10 cellular contexts compared by ENCODE assay signal in genomic region chr9:20015427-20015931, GRCh38.
DNase-seq lines count a peak whose midpoint lies in the region; ATAC-seq and TF ChIP-seq lines count a peak whose summit lies in the region.
"Had no signal": no experiment of that assay in that cellular context is flagged by ENCODE, and none has a peak within 500 bp of the region (broad histone marks: within the 10 kb centered on the region; RNA-seq: fewer than 3 reads in every experiment).

No MANE protein-coding gene starts in this region.

- TF ChIP-seq CTCF in OCI-LY7 (conservative IDR thresholded peaks at IDR 0.05; ENCODE audit: low read length) (no peak), neural progenitor cell (IDR thresholded peaks at IDR 0.05) (no peak), HFFc6 (IDR thresholded peaks at IDR 0.05) (no peak)

- ATAC-seq in HG02852 (IDR thresholded peaks at IDR 0.05; ENCODE audit: unreplicated experiment): peak; percentile 76
- ATAC-seq in left colon: no peak

- H3K4me1 Mint-ChIP-seq in activated naive CD4-positive, alpha-beta T cell treated with anti-CD3 and anti-CD28 coated beads, Interleukin-2, amount 10 ng/mL, durations not matched to agents 7 days and 5 days: peaks cover 36% of the 10 kb centered on the region
- no peaks in the 10 kb centered on the region for H3K4me1 Mint-ChIP-seq in neural progenitor cell
- H3K4me1 Mint-ChIP-seq in HFFc6 (ENCODE audit: low read depth): no peaks in the 10 kb centered on the region

- BruUV-seq in OCI-LY7 (replicated peaks; lab: Mats Ljungman, UMichigan): no TSS peak

- POLR2A ChIA-PET in OCI-LY7 (lab: Charles Lee): interaction anchor here (0.6 to 1.1 kb wide), 5 partner anchors 9 to 962 kb away, joined by 3 read pairs; no protein-coding TSS in a partner anchor

- no peaks in the 10 kb centered on the region for H3F3A ChIP-seq in neural progenitor cell (ENCODE audit: low read depth)

- DNase-seq in activated naive CD4-positive, alpha-beta T cell treated with anti-CD3 and anti-CD28 coated beads, Interleukin-2, amount 10 ng/mL, durations not matched to agents 7 days and 5 days: peak; percentile 34
- no peak for DNase-seq in activated naive CD4-positive, alpha-beta T cell (lab: John Stamatoyannopoulos, UW)
- DNase-seq in OCI-LY7 (ENCODE audit: low spot score) (peak; percentile 59), neural progenitor cell (ENCODE audit: low spot score) (no peak), HFFc6 (no peak), left colon (no peak)
- no peak for DNase-seq in stimulated activated CD4-positive, alpha-beta T cell treated with anti-CD3 and anti-CD28 coated beads, Interleukin-1b, Interleukin-23, amount 100 ng/mL, for 48 hours

- peak overlapping the region; percentile 90 for H3K27ac Mint-ChIP-seq in activated naive CD4-positive, alpha-beta T cell treated with anti-CD3 and anti-CD28 coated beads, Interleukin-2, amount 10 ng/mL, durations not matched to agents 7 days and 5 days
- H3K27ac Mint-ChIP-seq in neural progenitor cell: no peak overlapping the region
- no peak overlapping the region for H3K27ac Mint-ChIP-seq in HFFc6

- H3K9me3 ChIP-seq in OCI-LY7 (ENCODE audit: low read length) (0 out of 2 replicates have a peak, but pooled peaks cover 3% of the 10 kb centered on the region), neural progenitor cell (ENCODE audit: low read depth) (no peaks in the 10 kb centered on the region)
- H3K9me3 ChIP-seq: thoracic aorta had no signal

- H3K4me2 ChIP-seq in OCI-LY7 (ENCODE audit: low read length) (peak overlapping the region; percentile 17; the same call in 1 of the 2 replicates), neural progenitor cell (no peak overlapping the region)

- CTCF ChIA-PET in activated naive CD4-positive, alpha-beta T cell treated with anti-CD3 and anti-CD28 coated beads, Interleukin-2, amount 10 ng/mL, durations not matched to agents 7 days and 5 days (lab: Charles Lee): interaction anchor here (0.9 to 1.3 kb wide), 3 partner anchors 8 to 69 kb away, joined by 3 to 4 read pairs (median 3); no protein-coding TSS in a partner anchor
- CTCF ChIA-PET in OCI-LY7 (lab: Charles Lee; ENCODE audit: unreplicated experiment): no interaction called here

- H3K4me1 ChIP-seq in OCI-LY7 (ENCODE audit: insufficient read depth, low read length, poor library complexity, severe bottlenecking): peaks cover 11% of the 10 kb centered on the region
- H3K4me1 ChIP-seq in neural progenitor cell: no peaks in the 10 kb centered on the region
- H3K4me1 ChIP-seq: parathyroid adenoma had no signal

- H3K27me3 Mint-ChIP-seq in activated naive CD4-positive, alpha-beta T cell treated with anti-CD3 and anti-CD28 coated beads, Interleukin-2, amount 10 ng/mL, durations not matched to agents 7 days and 5 days: peaks cover 5% of the 10 kb centered on the region
- H3K27me3 Mint-ChIP-seq in neural progenitor cell (ENCODE audit: insufficient read depth, low read depth) (no peaks in the 10 kb centered on the region), HFFc6 (ENCODE audit: insufficient read depth) (no peaks in the 10 kb centered on the region; the same call in none of the 2 replicates)

- H4K20me1 ChIP-seq in OCI-LY7 (ENCODE audit: insufficient read depth, low read length) (no peaks in the 10 kb centered on the region), neural progenitor cell (ENCODE audit: low read depth) (no peaks in the 10 kb centered on the region)

- H3K9me2 ChIP-seq in OCI-LY7 (ENCODE audit: insufficient read depth, low read length): no peaks in the 10 kb centered on the region

- no peak overlapping the region for H3K4me3 Mint-ChIP-seq in activated naive CD4-positive, alpha-beta T cell treated with anti-CD3 and anti-CD28 coated beads, Interleukin-2, amount 10 ng/mL, durations not matched to agents 7 days and 5 days
- H3K4me3 Mint-ChIP-seq in neural progenitor cell (no peak overlapping the region), HFFc6 (no peak overlapping the region)

- H3K9me3 Mint-ChIP-seq in activated naive CD4-positive, alpha-beta T cell treated with anti-CD3 and anti-CD28 coated beads, Interleukin-2, amount 10 ng/mL, durations not matched to agents 7 days and 5 days: peaks cover 44% of the 10 kb centered on the region
- peaks cover 8% of the 10 kb centered on the region for H3K9me3 Mint-ChIP-seq in neural progenitor cell
- peaks cover 10% of the 10 kb centered on the region for H3K9me3 Mint-ChIP-seq in HFFc6

- H2AFZ ChIP-seq in OCI-LY7 (ENCODE audit: low read length) (peak overlapping the region; percentile 96), neural progenitor cell (replicated peaks) (peak overlapping the region; percentile 61)
- H2AFZ ChIP-seq: parathyroid adenoma had no signal

- no peak overlapping the region for H3K4me3 ChIP-seq in OCI-LY7 (ENCODE audit: low read depth, low read length, poor library complexity, severe bottlenecking)
- H3K4me3 ChIP-seq in neural progenitor cell: no peak overlapping the region
- H3K4me3 ChIP-seq: thoracic aorta had no signal

- intact Hi-C loops in OCI-LY7 (cut with micrococcal nuclease; ENCODE audit: unreplicated experiment): no loop called here
- intact Hi-C loops in left colon (cut with DNase I, micrococcal nuclease): no loop called here

- H3K27ac ChIP-seq in OCI-LY7 (ENCODE audit: low read depth, low read length, poor library complexity, severe bottlenecking) (peak overlapping the region; percentile 32), neural progenitor cell (no peak overlapping the region)
- H3K27ac ChIP-seq: parathyroid adenoma, thoracic aorta had no signal

- H3K36me3 ChIP-seq in OCI-LY7 (ENCODE audit: insufficient read depth, low read length) (no peaks in the 10 kb centered on the region), neural progenitor cell (no peaks in the 10 kb centered on the region)
- H3K36me3 ChIP-seq: thoracic aorta had no signal

- H3K27me3 ChIP-seq in neural progenitor cell: no peaks in the 10 kb centered on the region

- no peak overlapping the region for H3K9ac ChIP-seq in neural progenitor cell
- H3K9ac ChIP-seq: parathyroid adenoma had no signal

- H3K36me3 Mint-ChIP-seq in activated naive CD4-positive, alpha-beta T cell treated with anti-CD3 and anti-CD28 coated beads, Interleukin-2, amount 10 ng/mL, durations not matched to agents 7 days and 5 days: peaks cover 45% of the 10 kb centered on the region
- H3K36me3 Mint-ChIP-seq in neural progenitor cell (peaks cover 1% of the 10 kb centered on the region), HFFc6 (ENCODE audit: low read depth) (peaks cover 13% of the 10 kb centered on the region; the same call in 1 of the 2 replicates)

- H3K79me2 ChIP-seq in OCI-LY7 (ENCODE audit: insufficient read depth, low read depth, low read length) (no peaks in the 10 kb centered on the region), neural progenitor cell (ENCODE audit: low read depth) (no peaks in the 10 kb centered on the region)
- H3K79me2 ChIP-seq: parathyroid adenoma had no signal

Comparison
In these comparisons a context has a peak if more than half of its experiments do, and no peak if none do; other contexts are left out.
1. DNase-seq: peak in activated naive CD4-positive, alpha-beta T cell treated with anti-CD3 and anti-CD28 coated beads, Interleukin-2, amount 10 ng/mL, durations not matched to agents 7 days and 5 days (single experiment) and OCI-LY7 (single experiment); none in activated naive CD4-positive, alpha-beta T cell (0 of 4), neural progenitor cell (single experiment), stimulated activated CD4-positive, alpha-beta T cell treated with anti-CD3 and anti-CD28 coated beads, Interleukin-1b, Interleukin-23, amount 100 ng/mL, for 48 hours (single experiment), HFFc6 (single experiment) and left colon (0 of 2).